In the genomic region with DNA sequence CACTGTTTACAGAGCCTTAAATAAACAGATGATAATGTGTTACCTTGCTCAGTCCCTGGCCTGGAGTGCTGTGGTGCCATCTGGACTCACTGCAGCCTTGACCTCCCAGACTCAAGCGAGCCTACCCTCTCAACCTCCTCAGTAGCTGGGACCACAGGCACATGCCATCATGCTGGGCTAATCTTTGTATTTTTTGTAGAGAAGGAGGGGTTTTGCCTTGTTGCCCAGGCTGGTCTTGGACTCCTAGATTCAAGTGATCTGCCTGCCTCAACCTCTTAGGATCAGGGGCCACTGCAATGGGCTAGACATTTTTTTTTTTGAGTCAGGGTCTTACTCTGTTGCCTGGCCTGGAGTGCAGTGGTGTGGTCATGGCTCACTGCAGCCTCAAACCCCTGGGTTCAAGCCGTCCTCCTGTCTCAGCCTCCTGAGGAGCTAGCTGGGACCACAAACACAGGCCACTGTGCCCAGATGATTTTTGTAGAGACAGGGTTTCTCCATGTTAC, we compare ENCODE assay signal across 9 cellular contexts. TPM values are rescaled to one million over a fixed set of nuclear protein-coding genes. Genes with fewer than 3 reads are reported as not detected.
DNase-seq lines count a peak whose midpoint lies in the region; ATAC-seq and TF ChIP-seq lines count a peak whose summit lies in the region.
"Had no signal": no experiment of that assay in that cellular context is flagged by ENCODE, and none has a peak within 500 bp of the region (broad histone marks: within the 10 kb centered on the region; RNA-seq: fewer than 3 reads in every experiment).

No MANE protein-coding gene starts in this region.

- H3K27me3 Mint-ChIP-seq in stimulated activated memory B cell treated with anti-CD40 and anti-IgM and Interleukin-4, amounts not matched to agents 10 μg/mL and 1 μg/mL and 100 μg/mL, for 72 hours = no peaks in the 10 kb centered on the region

- no peak overlapping the region for H3K4me3 ChIP-seq in gastroesophageal sphincter

- H3K9me3 Mint-ChIP-seq in stimulated activated memory B cell treated with anti-CD40 and anti-IgM and Interleukin-4, amounts not matched to agents 10 μg/mL and 1 μg/mL and 100 μg/mL, for 72 hours = no peaks in the 10 kb centered on the region

- H3K4me1 ChIP-seq in gastroesophageal sphincter = peaks cover 0 to 65% (median 17%) of the 10 kb centered on the region in 3 donors

- no peaks in the 10 kb centered on the region for H3K27me3 ChIP-seq in gastroesophageal sphincter

- no peaks in the 10 kb centered on the region for H3K36me3 ChIP-seq in gastroesophageal sphincter

- no peak for TF ChIP-seq CTCF in gastroesophageal sphincter (IDR thresholded peaks at IDR 0.05)

- 100% methylated on average over 1 of the region's 2 CpGs; no CpG with 5 or more reads in 1 of the 2 donors for WGBS in gastroesophageal sphincter (ENCODE audit: low coverage in 1 of 2), 2 donors

- peak overlapping the region in 3 of 4 donors; percentile 87 to 93 (median 88) for H3K27ac ChIP-seq in gastroesophageal sphincter

- H3K9me3 ChIP-seq in gastroesophageal sphincter = no peaks in the 10 kb centered on the region

- H3K4me3 Mint-ChIP-seq in stimulated activated memory B cell treated with anti-CD40 and anti-IgM and Interleukin-4, amounts not matched to agents 10 μg/mL and 1 μg/mL and 100 μg/mL, for 72 hours = no peak overlapping the region

- DNase-seq in NCI-H524 (lab: John Stamatoyannopoulos, UW) (peak; percentile 20 to 34), NCI-H524 treated with DMSO at 0.1 percent for 48 hours (lab: John Stamatoyannopoulos, UW) (no peak), NCI-H82 (lab: John Stamatoyannopoulos, UW) (peak; percentile 52), NCI-H1436 (lab: John Stamatoyannopoulos, UW) (no peak), amygdala (lab: John Stamatoyannopoulos, UW) (no peak), HUDEP-2 (lab: John Stamatoyannopoulos, UW; ENCODE audit: unreplicated experiment in 76 of 76) (no peak)
- DNase-seq: NCI-H446 had no signal

- peaks cover 41% of the 10 kb centered on the region for H3K4me1 Mint-ChIP-seq in stimulated activated memory B cell treated with anti-CD40 and anti-IgM and Interleukin-4, amounts not matched to agents 10 μg/mL and 1 μg/mL and 100 μg/mL, for 72 hours

- TF ChIP-seq EP300 in gastroesophageal sphincter (IDR thresholded peaks at IDR 0.05) = no peak

- no peaks in the 10 kb centered on the region for H3K36me3 Mint-ChIP-seq in stimulated activated memory B cell treated with anti-CD40 and anti-IgM and Interleukin-4, amounts not matched to agents 10 μg/mL and 1 μg/mL and 100 μg/mL, for 72 hours

- TF ChIP-seq POLR2A in gastroesophageal sphincter (IDR thresholded peaks at IDR 0.05) = no peak

- ATAC-seq in gastroesophageal sphincter = no peak
- ATAC-seq in stimulated activated memory B cell treated with anti-CD40 and anti-IgM and Interleukin-4, amounts not matched to agents 10 μg/mL and 1 μg/mL and 100 μg/mL, for 72 hours = no peak

- H3K27ac Mint-ChIP-seq in stimulated activated memory B cell treated with anti-CD40 and anti-IgM and Interleukin-4, amounts not matched to agents 10 μg/mL and 1 μg/mL and 100 μg/mL, for 72 hours = peak overlapping the region; percentile 75

RNA-seq across cellular contexts. Expression of gene NAGLU, which starts 5.0 kb away (rescaled TPM):
- total RNA-seq in gastroesophageal sphincter = 10 to 100 TPM; 31.9 to 46.9 (median 35.7) TPM

RNA-seq across cellular contexts. Expression of gene HSD17B1, which starts 21.7 kb away (rescaled TPM):
- 1 to 10 TPM in 1 of 4 donors, under 1 TPM in 3; 0.39 to 1.4 (median 0.69) TPM for total RNA-seq in gastroesophageal sphincter

RNA-seq across cellular contexts. Expression of gene COASY, which starts 30.9 kb away (rescaled TPM):
- total RNA-seq in gastroesophageal sphincter = 10 to 100 TPM; 16.8 to 25.8 (median 19.9) TPM

RNA-seq across cellular contexts. Expression of gene MLX, which starts 35.9 kb away (rescaled TPM):
- total RNA-seq in gastroesophageal sphincter = 10 to 100 TPM; 24.4 to 33.9 (median 26.0) TPM

RNA-seq across cellular contexts. Expression of gene PSMC3IP, which starts 46.5 kb away (rescaled TPM):
- total RNA-seq in gastroesophageal sphincter = 1 to 10 TPM; 4.0 to 6.8 (median 4.8) TPM

Comparison
In these comparisons a context has a peak if more than half of its experiments do, and no peak if none do; other contexts are left out.
1. DNase-seq: peak in NCI-H524 (2 of 2) and NCI-H82 (single experiment); none in NCI-H524 treated with DMSO at 0.1 percent for 48 hours (single experiment), NCI-H1436 (single experiment), amygdala (0 of 56) and HUDEP-2 (0 of 76).